ENCODE assay signal across 10 cellular contexts in the genomic region with DNA sequence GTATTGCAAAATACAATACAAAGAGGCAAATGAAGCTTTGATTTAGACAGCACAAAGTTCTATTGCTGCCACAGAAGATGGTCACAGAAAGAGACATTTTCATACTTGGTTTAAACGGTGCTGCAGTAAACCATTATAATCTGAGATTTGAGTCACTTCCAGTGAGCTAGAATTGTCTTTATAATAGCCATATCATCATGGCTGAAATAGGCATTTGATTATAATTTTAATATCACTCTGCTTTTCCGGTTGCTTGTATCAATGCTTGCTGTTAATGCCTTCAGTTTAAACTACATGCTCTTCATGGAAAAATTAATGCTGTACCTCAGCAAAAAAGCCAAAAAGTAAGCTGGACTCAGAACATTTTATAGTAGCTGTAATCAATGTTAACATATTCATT. TPM values are rescaled to one million over a fixed set of nuclear protein-coding genes. Genes with fewer than 3 reads are reported as not detected.
DNase-seq lines count a peak whose midpoint lies in the region; ATAC-seq and TF ChIP-seq lines count a peak whose summit lies in the region.
"Had no signal": no experiment of that assay in that cellular context is flagged by ENCODE, and none has a peak within 500 bp of the region (broad histone marks: within the 10 kb centered on the region; RNA-seq: fewer than 3 reads in every experiment).

No MANE protein-coding gene starts in this region.

- CTCF ChIA-PET in CD8-positive, alpha-beta memory T cell (lab: Charles Lee) = interaction anchor here (1.0 kb wide), 1 partner anchor 49 kb away, joined by 3 read pairs; a partner anchor contains a TSS

- H3K9me3 Mint-ChIP-seq in CD8-positive, alpha-beta memory T cell = no peaks in the 10 kb centered on the region
- H3K9me3 Mint-ChIP-seq in activated T-helper 17 cell treated with anti-CD3 and anti-CD28 coated beads, Interleukin-2, amount 50 U/mL, for 72 hours = no peaks in the 10 kb centered on the region
- H3K9me3 Mint-ChIP-seq in naive B cell = no peaks in the 10 kb centered on the region

- no peaks in the 10 kb centered on the region for H3K9me3 ChIP-seq in CD8-positive, alpha-beta memory T cell (ENCODE audit: low read length)
- H3K9me3 ChIP-seq: adrenal gland had no signal

- H3K4me3 Mint-ChIP-seq in CD8-positive, alpha-beta memory T cell = peak overlapping the region in 5 of 7 donors; percentile 13 to 80 (median 58)
- peak overlapping the region; percentile 36 for H3K4me3 Mint-ChIP-seq in activated T-helper 17 cell treated with anti-CD3 and anti-CD28 coated beads, Interleukin-2, amount 50 U/mL, for 72 hours
- peak overlapping the region in 5 of 8 donors; percentile 37 to 76 (median 48) for H3K4me3 Mint-ChIP-seq in naive B cell

- H3K27ac Mint-ChIP-seq in CD8-positive, alpha-beta memory T cell = peak overlapping the region in 2 of 8 donors; percentile 21 to 36
- H3K27ac Mint-ChIP-seq in activated T-helper 17 cell treated with anti-CD3 and anti-CD28 coated beads, Interleukin-2, amount 50 U/mL, for 72 hours = no peak overlapping the region
- H3K27ac Mint-ChIP-seq in naive B cell = peak overlapping the region in 1 of 6 donors; percentile 38

- no peak for TF ChIP-seq CTCF in 22Rv1 (IDR thresholded peaks at IDR 0.05)

- H3K36me3 ChIP-seq in CD8-positive, alpha-beta memory T cell (ENCODE audit: insufficient read depth, low read length) = no peaks in the 10 kb centered on the region
- H3K36me3 ChIP-seq: adrenal gland had no signal

- POLR2A ChIA-PET in CD8-positive, alpha-beta memory T cell (lab: Charles Lee) = no interaction called here

- H3K4me3 ChIP-seq in CD8-positive, alpha-beta memory T cell (ENCODE audit: low read length) = no peak overlapping the region

- H3K36me3 Mint-ChIP-seq in CD8-positive, alpha-beta memory T cell = peaks cover 0 to 12% (median 1%) of the 10 kb centered on the region in 3 donors
- peaks cover 28% of the 10 kb centered on the region for H3K36me3 Mint-ChIP-seq in activated T-helper 17 cell treated with anti-CD3 and anti-CD28 coated beads, Interleukin-2, amount 50 U/mL, for 72 hours (ENCODE audit: low read depth)
- no peaks in the 10 kb centered on the region for H3K36me3 Mint-ChIP-seq in naive B cell

- ATAC-seq in activated T-helper 17 cell treated with anti-CD3 and anti-CD28 coated beads, Interleukin-2, amount 50 U/mL, for 72 hours (replicated peaks) = no peak
- ATAC-seq in naive B cell (ENCODE audit: low read depth in 2 of 2) = no peak
- no peak for ATAC-seq in GM18498 (IDR thresholded peaks at IDR 0.05; ENCODE audit: unreplicated experiment)

- H3K27me3 Mint-ChIP-seq in CD8-positive, alpha-beta memory T cell = no peaks in the 10 kb centered on the region
- peaks cover 3% of the 10 kb centered on the region for H3K27me3 Mint-ChIP-seq in activated T-helper 17 cell treated with anti-CD3 and anti-CD28 coated beads, Interleukin-2, amount 50 U/mL, for 72 hours
- H3K27me3 Mint-ChIP-seq in naive B cell = no peaks in the 10 kb centered on the region

- H3K27me3 ChIP-seq in CD8-positive, alpha-beta memory T cell (ENCODE audit: insufficient read depth, low read length, poor library complexity, severe bottlenecking) = no peaks in the 10 kb centered on the region
- H3K27me3 ChIP-seq: adrenal gland had no signal

- H3K27ac ChIP-seq in 22Rv1 = peak overlapping the region; percentile 93
- no peak overlapping the region for H3K27ac ChIP-seq in CD8-positive, alpha-beta memory T cell (ENCODE audit: low read depth, low read length)

- DNase-seq in CD8-positive, alpha-beta memory T cell = no peak
- no peak for DNase-seq in naive B cell
- DNase-seq in middle frontal gyrus (ENCODE audit: extremely low spot score, low spot score) = no peak
- no peak for DNase-seq in posterior vena cava (ENCODE audit: low spot score)
- no peak for DNase-seq in SHP77 treated with DMSO at 0.1 percent for 48 hours (lab: John Stamatoyannopoulos, UW)
- DNase-seq: NCI-H1417 treated with DMSO at 0.1 percent for 48 hours had no signal

- peaks cover 39 to 49% (median 49%) of the 10 kb centered on the region in 3 donors for H3K4me1 Mint-ChIP-seq in CD8-positive, alpha-beta memory T cell
- peaks cover 32% of the 10 kb centered on the region for H3K4me1 Mint-ChIP-seq in activated T-helper 17 cell treated with anti-CD3 and anti-CD28 coated beads, Interleukin-2, amount 50 U/mL, for 72 hours
- peaks cover 25 to 40% (median 38%) of the 10 kb centered on the region in 3 donors for H3K4me1 Mint-ChIP-seq in naive B cell

- peaks cover 8% of the 10 kb centered on the region for H3K4me1 ChIP-seq in CD8-positive, alpha-beta memory T cell (ENCODE audit: insufficient read depth, low read length)

- intact Hi-C loops in posterior vena cava (cut with DNase I) = no loop called here

RNA-seq across cellular contexts. Expression of a gene that starts 48.5 kb away (rescaled TPM):
- 1 to 10 TPM; 2.1 TPM for total RNA-seq in CD8-positive, alpha-beta memory T cell
- 1.6 TPM for polyA plus RNA-seq in CD8-positive, alpha-beta memory T cell
- 1 to 10 TPM; 2.1 to 2.9 TPM for total RNA-seq in activated T-helper 17 cell treated with anti-CD3 and anti-CD28 coated beads, Interleukin-2, amount 50 U/mL, for 72 hours
- polyA plus RNA-seq in naive B cell (ENCODE audit: low read depth in 6 of 6) = 1 to 10 TPM; 1.0 to 2.8 (median 2.4) TPM
- total RNA-seq in posterior vena cava = 1 to 10 TPM; 3.1 to 3.5 TPM

RNA-seq across cellular contexts. Expression of a gene that starts 48.6 kb away (rescaled TPM):
- 10 to 100 TPM; 30.6 to 33.0 TPM for total RNA-seq in CD8-positive, alpha-beta memory T cell
- 29.2 TPM for polyA plus RNA-seq in CD8-positive, alpha-beta memory T cell
- 10 to 100 TPM; 28.7 to 31.6 TPM for total RNA-seq in activated T-helper 17 cell treated with anti-CD3 and anti-CD28 coated beads, Interleukin-2, amount 50 U/mL, for 72 hours
- 10 to 100 TPM; 21.7 to 34.7 (median 29.3) TPM for polyA plus RNA-seq in naive B cell (ENCODE audit: low read depth in 6 of 6)
- total RNA-seq in posterior vena cava = 10 to 100 TPM; 20.8 to 24.1 TPM
